In the genomic region with DNA sequence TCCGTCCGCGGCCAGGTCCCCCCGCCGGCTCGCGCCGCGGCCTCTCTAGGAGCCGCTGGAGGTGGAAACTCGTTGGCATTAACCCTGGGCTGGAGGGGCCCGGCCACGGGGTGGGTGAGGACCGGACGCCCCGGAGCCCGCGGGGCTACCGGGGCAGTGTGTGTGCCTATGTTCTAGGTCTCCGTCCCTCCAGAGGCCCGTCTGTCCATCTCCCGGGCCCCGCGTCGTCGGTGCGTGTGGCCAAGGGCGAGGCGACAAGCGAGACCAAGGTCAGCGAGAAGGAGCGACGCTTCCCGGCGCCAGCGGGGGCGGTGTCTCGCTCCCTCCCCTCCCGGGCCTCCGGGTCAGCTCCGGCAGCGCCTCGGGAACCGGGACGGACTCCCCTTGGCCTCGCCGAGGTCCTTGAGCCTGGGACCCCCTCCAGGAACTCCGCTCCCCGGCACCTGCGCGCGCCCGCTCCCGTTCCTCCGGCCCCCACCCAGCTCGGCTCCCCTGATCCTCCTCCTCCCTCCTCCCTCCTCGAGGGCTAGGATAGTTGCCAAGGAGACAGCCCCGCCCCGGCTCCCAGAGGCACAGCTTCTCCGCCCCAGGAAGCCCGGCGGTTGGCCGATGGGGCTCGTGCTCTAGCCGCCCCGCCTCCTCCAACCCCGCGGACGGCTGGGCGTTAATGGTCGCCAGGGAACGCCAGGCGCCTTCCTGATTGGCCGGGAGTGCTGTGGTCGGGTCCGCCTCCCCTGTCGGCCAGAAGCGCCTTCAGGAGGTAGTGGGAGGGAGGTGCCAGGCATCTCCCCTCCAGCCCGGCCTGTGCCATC, we compare ENCODE assay signal across 1 cellular context.
TF ChIP-seq lines count a peak whose summit lies in the region.

No MANE protein-coding gene starts in this region.

TF ChIP-seq in HepG2, 621 proteins besides CTCF, POLR2A, EP300 and RAD21 (continued from another document and continues in another):
- TF ChIP-seq GMEB1 (CRISPR knock-in tag; IDR thresholded peaks at IDR 0.05; ENCODE audit: borderline replicate concordance) (peak; percentile 53; the same call in 1 of the 2 replicates), ISL2 (CRISPR knock-in tag; IDR thresholded peaks at IDR 0.05) (peak; percentile 44; the same call in 1 of the 2 replicates), RXRA (CRISPR knock-in tag; IDR thresholded peaks at IDR 0.05) (peak; percentile 61; the same call in 1 of the 2 replicates), ZNF407 (CRISPR knock-in tag; IDR thresholded peaks at IDR 0.05; ENCODE audit: not compliant biosample characterization) (peak; percentile 83), ZFP82 (CRISPR knock-in tag; IDR thresholded peaks at IDR 0.05; ENCODE audit: borderline replicate concordance) (no peak), TFAP4 (IDR thresholded peaks at IDR 0.05; ENCODE audit: borderline replicate concordance, low read depth) (peak; percentile 7; the same call in 1 of the 2 replicates), HNF1B (CRISPR knock-in tag; IDR thresholded peaks at IDR 0.05) (peak; percentile 79; the same call in 1 of the 2 replicates), NFKB2 (CRISPR knock-in tag; IDR thresholded peaks at IDR 0.05; ENCODE audit: borderline replicate concordance) (peak; percentile 40), SOX13 (IDR thresholded peaks at IDR 0.05) (no peak), SOX13 (CRISPR knock-in tag; conservative IDR thresholded peaks at IDR 0.05 in 1 of 2, IDR thresholded peaks at IDR 0.05 in 1 of 2) (no peak; a peak in 1 of 4 replicates), ZNF34 (CRISPR knock-in tag; IDR thresholded peaks at IDR 0.05; ENCODE audit: borderline replicate concordance) (0 out of 2 replicates have a peak, but pooled peaks have one; percentile 29), CCDC6 (CRISPR knock-in tag; IDR thresholded peaks at IDR 0.05) (peak; percentile 14; the same call in 1 of the 2 replicates), ZBTB1 (CRISPR knock-in tag; IDR thresholded peaks at IDR 0.05; ENCODE audit: borderline replicate concordance) (peak; percentile 97), ZNF430 (CRISPR knock-in tag; IDR thresholded peaks at IDR 0.05) (0 out of 2 replicates have a peak, but pooled peaks have one; percentile 52), HNRNPUL1 (IDR thresholded peaks at IDR 0.05; ENCODE audit: low read depth, low read length) (no peak; the same call in none of the 2 replicates), NR2F1 (CRISPR knock-in tag; IDR thresholded peaks at IDR 0.05) (peak in 1 of 2 experiments; percentile 60; a peak in 1 of 4 replicates), YEATS4 (CRISPR knock-in tag; IDR thresholded peaks at IDR 0.05; ENCODE audit: borderline replicate concordance) (0 out of 2 replicates have a peak, but pooled peaks have one; percentile 41), ZNF607 (CRISPR knock-in tag; IDR thresholded peaks at IDR 0.05; ENCODE audit: borderline replicate concordance) (peak; percentile 83; the same call in 1 of the 2 replicates), GZF1 (CRISPR knock-in tag; IDR thresholded peaks at IDR 0.05) (peak; percentile 66; the same call in 1 of the 2 replicates), ZNF567 (CRISPR knock-in tag; IDR thresholded peaks at IDR 0.05; ENCODE audit: borderline replicate concordance) (0 out of 2 replicates have a peak, but pooled peaks have one; percentile 45), IKZF1 (IDR thresholded peaks at IDR 0.05) (no peak), GABPA (IDR thresholded peaks at IDR 0.05; ENCODE audit: low read depth, low read length) (peak; percentile 78), GABPA (CRISPR knock-in tag; IDR thresholded peaks at IDR 0.05; ENCODE audit: low read depth) (peak; percentile 90), ZNF839 (CRISPR knock-in tag; IDR thresholded peaks at IDR 0.05; ENCODE audit: borderline replicate concordance) (0 out of 2 replicates have a peak, but pooled peaks have one; percentile 70), MXD3 (CRISPR knock-in tag; IDR thresholded peaks at IDR 0.05) (no peak; the same call in 1 of the 2 replicates), ZNF572 (CRISPR knock-in tag; IDR thresholded peaks at IDR 0.05) (peak; percentile 65; the same call in 1 of the 2 replicates), ZBTB4 (CRISPR knock-in tag; IDR thresholded peaks at IDR 0.05; ENCODE audit: borderline replicate concordance) (peak; percentile 40), ZNF841 (CRISPR knock-in tag; IDR thresholded peaks at IDR 0.05; ENCODE audit: borderline replicate concordance) (peak; percentile 37; the same call in 1 of the 2 replicates), MYC (CRISPR knock-in tag; IDR thresholded peaks at IDR 0.05; ENCODE audit: borderline replicate concordance) (peak; percentile 56), HDAC1 (CRISPR knock-in tag; IDR thresholded peaks at IDR 0.05) (peak; percentile 72)
- TF ChIP-seq, protein P1, sequence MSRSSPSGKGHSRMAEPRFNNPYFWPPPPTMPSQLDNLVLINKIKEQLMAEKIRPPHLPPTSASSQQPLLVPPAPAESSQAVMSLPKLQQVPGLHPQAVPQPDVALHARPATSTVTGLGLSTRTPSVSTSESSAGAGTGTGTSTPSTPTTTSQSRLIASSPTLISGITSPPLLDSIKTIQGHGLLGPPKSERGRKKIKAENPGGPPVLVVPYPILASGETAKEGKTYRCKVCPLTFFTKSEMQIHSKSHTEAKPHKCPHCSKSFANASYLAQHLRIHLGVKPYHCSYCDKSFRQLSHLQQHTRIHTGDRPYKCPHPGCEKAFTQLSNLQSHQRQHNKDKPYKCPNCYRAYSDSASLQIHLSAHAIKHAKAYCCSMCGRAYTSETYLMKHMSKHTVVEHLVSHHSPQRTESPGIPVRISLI (CRISPR knock-in tag; IDR thresholded peaks at IDR 0.05; ENCODE audit: borderline replicate concordance) = 0 out of 2 replicates have a peak, but pooled peaks have one; percentile 25
- TF ChIP-seq, protein P2, sequence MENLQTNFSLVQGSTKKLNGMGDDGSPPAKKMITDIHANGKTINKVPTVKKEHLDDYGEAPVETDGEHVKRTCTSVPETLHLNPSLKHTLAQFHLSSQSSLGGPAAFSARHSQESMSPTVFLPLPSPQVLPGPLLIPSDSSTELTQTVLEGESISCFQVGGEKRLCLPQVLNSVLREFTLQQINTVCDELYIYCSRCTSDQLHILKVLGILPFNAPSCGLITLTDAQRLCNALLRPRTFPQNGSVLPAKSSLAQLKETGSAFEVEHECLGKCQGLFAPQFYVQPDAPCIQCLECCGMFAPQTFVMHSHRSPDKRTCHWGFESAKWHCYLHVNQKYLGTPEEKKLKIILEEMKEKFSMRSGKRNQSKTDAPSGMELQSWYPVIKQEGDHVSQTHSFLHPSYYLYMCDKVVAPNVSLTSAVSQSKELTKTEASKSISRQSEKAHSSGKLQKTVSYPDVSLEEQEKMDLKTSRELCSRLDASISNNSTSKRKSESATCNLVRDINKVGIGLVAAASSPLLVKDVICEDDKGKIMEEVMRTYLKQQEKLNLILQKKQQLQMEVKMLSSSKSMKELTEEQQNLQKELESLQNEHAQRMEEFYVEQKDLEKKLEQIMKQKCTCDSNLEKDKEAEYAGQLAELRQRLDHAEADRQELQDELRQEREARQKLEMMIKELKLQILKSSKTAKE (CRISPR knock-in tag; IDR thresholded peaks at IDR 0.05; ENCODE audit: borderline replicate concordance) = peak; percentile 39; the same call in 1 of the 2 replicates
